8 cellular contexts compared by ENCODE assay signal in the genomic region with DNA sequence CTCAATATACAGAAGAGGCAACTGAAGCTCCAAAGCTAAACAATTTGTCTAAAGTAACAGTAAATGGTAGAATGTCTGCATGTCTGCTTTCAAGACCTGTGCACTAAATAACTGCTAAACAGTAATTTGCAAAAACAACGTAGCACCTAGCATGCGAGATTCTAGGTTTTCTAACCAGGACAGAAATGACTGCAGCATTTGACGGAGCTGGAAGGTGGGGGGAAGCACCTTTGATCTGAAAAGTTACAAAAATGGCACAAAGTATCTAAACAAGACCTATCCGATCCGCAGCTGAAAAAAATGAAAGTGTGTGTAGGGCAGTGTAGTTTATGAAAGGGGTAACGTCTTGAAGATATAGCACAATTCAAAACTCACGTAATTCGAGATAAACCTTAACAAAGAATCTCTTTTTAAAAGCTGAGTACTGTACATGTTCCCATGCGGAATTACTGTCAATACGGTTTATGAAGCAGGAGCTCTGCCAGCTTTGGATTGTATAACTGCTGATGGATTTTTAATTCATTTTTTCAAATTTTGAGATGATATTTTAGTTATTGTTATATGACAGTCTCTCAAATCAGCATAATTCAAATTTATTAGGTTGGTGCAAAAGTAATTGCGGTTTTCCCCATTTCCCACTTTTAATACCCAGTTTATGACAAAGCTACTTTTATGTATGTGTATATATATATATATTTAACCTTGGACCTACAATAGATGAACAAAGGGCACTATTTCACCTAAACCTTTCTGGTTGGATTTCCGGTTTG. TPM values are rescaled to one million over a fixed set of nuclear protein-coding genes. Genes with fewer than 3 reads are reported as not detected.
DNase-seq lines count a peak whose midpoint lies in the region; ATAC-seq, FAIRE-seq and TF ChIP-seq lines count a peak whose summit lies in the region.

No MANE protein-coding gene starts in this region.

- TF ChIP-seq CTCF in GM23338 (conservative IDR thresholded peaks at IDR 0.05; ENCODE audit: low read depth in 2 of 2): no peak
- TF ChIP-seq CTCF in SU-DHL-6 (IDR thresholded peaks at IDR 0.05; ENCODE audit: insufficient read depth, low read length, poor library complexity, severe bottlenecking): no peak
- no peak for TF ChIP-seq CTCF in fibroblast of villous mesenchyme (IDR thresholded peaks at IDR 0.05; ENCODE audit: insufficient read depth, low read depth, low read length)

- ATAC-seq in GM23338: no peak

- H3K27ac ChIP-seq in GM23338 (ENCODE audit: low read depth) (no peak overlapping the region), SU-DHL-6 (ENCODE audit: low read depth, low read length) (no peak overlapping the region), small intestine (ENCODE audit: low read depth in 1 of 2, low read length in 1 of 2) (peak overlapping the region; percentile 60 to 77)

- no peaks in the 10 kb centered on the region for H3K36me3 Mint-ChIP-seq in GM23338 (ENCODE audit: low read depth)

- peaks cover 4% of the 10 kb centered on the region; the same call in 1 of the 2 replicates for H3F3A ChIP-seq in GM23338 (replicated peaks; ENCODE audit: low read depth)
- H3F3A ChIP-seq in SU-DHL-6 (ENCODE audit: insufficient read depth): peaks cover 7% of the 10 kb centered on the region; the same call in 1 of the 2 replicates

- no peaks in the 10 kb centered on the region for H3K36me3 ChIP-seq in GM23338 (ENCODE audit: insufficient read depth)
- no peaks in the 10 kb centered on the region for H3K36me3 ChIP-seq in SU-DHL-6 (ENCODE audit: low read length)
- no peaks in the 10 kb centered on the region for H3K36me3 ChIP-seq in small intestine (ENCODE audit: control insufficient read depth in 2 of 2, insufficient read depth in 2 of 2, low read length in 2 of 2)

- no peak overlapping the region; the same call in 1 of the 2 replicates for H3K27ac Mint-ChIP-seq in GM23338

- no peak overlapping the region for H3K9ac ChIP-seq in SU-DHL-6 (ENCODE audit: low read length)

- H4K20me1 ChIP-seq in GM23338 (replicated peaks; ENCODE audit: insufficient read depth) (no peaks in the 10 kb centered on the region), SU-DHL-6 (ENCODE audit: low read depth, low read length) (no peaks in the 10 kb centered on the region)

- H2AFZ ChIP-seq in GM23338 (peak overlapping the region; percentile 86), SU-DHL-6 (ENCODE audit: low read depth, low read length, severe bottlenecking) (peak overlapping the region; percentile 44)

- H3K9me3 ChIP-seq in SU-DHL-6 (ENCODE audit: insufficient read depth, low read length) (no peaks in the 10 kb centered on the region), small intestine (ENCODE audit: control insufficient read depth, low read depth) (no peaks in the 10 kb centered on the region)

- H3K9me2 ChIP-seq in GM23338 (ENCODE audit: insufficient read depth) (no peaks in the 10 kb centered on the region), SU-DHL-6 (replicated peaks; ENCODE audit: insufficient read depth, low read length) (no peaks in the 10 kb centered on the region)

- no peak for FAIRE-seq in small intestine (lab: Jason Lieb, UNC)
- FAIRE-seq in GM19239 (lab: Jason Lieb, UNC): no peak

- no peaks in the 10 kb centered on the region; the same call in 2 of the 3 replicates for H3K9me3 Mint-ChIP-seq in GM23338

- H3K4me3 ChIP-seq in GM23338 (peak overlapping the region; percentile 69), SU-DHL-6 (ENCODE audit: insufficient read depth, low read length, poor library complexity, severe bottlenecking) (peak overlapping the region; percentile 61), fibroblast of villous mesenchyme (ENCODE audit: low read depth, low read length) (peak overlapping the region; percentile 64), small intestine (ENCODE audit: low read depth in 1 of 2, low read length in 2 of 2) (peak overlapping the region in 1 of 2 donors; percentile 50)

- DNase-seq in GM23338 (ENCODE audit: low spot score): no peak
- DNase-seq in fibroblast of villous mesenchyme (ENCODE audit: low read depth): no peak
- DNase-seq in small intestine: no peak
- DNase-seq in SIG-M5 treated with dmso at 0.1 percent for 504 hours (lab: John Stamatoyannopoulos, UW; ENCODE audit: unreplicated experiment): no peak
- no peak for DNase-seq in SIG-M5 (lab: John Stamatoyannopoulos, UW)
- no peak for DNase-seq in epidermal melanocyte (ENCODE audit: insufficient read length, low spot score)
- no peak for DNase-seq in GM19239 (ENCODE audit: insufficient read length, low spot score)

- 22 to 43% (median 37%) methylated on average over 12 of the region's 12 CpGs for WGBS in small intestine, 3 donors

- no peaks in the 10 kb centered on the region for H3K79me2 ChIP-seq in GM23338 (replicated peaks; ENCODE audit: insufficient read depth)
- no peaks in the 10 kb centered on the region for H3K79me2 ChIP-seq in SU-DHL-6 (ENCODE audit: insufficient read depth, low read length)

- H3K4me2 ChIP-seq in GM23338: peak overlapping the region; percentile 88
- peak overlapping the region; percentile 76 for H3K4me2 ChIP-seq in SU-DHL-6 (ENCODE audit: low read depth, low read length, poor library complexity, severe bottlenecking)

- H3K27me3 Mint-ChIP-seq in GM23338 (ENCODE audit: insufficient read depth, low read depth, poor library complexity): peaks cover 10% of the 10 kb centered on the region

- H3K4me1 ChIP-seq in GM23338 (ENCODE audit: insufficient read depth) (peaks cover 54% of the 10 kb centered on the region), small intestine (ENCODE audit: control insufficient read depth in 2 of 2, insufficient read depth in 1 of 2, low read depth in 1 of 2, low read length in 1 of 2) (peaks cover 0 to 6% of the 10 kb centered on the region in 2 donors)

- peak overlapping the region; percentile 79 for H3K4me3 Mint-ChIP-seq in GM23338

- H3K27me3 ChIP-seq in GM23338 (ENCODE audit: insufficient read depth): peaks cover 7% of the 10 kb centered on the region; the same call in 1 of the 2 replicates
- no peaks in the 10 kb centered on the region for H3K27me3 ChIP-seq in SU-DHL-6 (ENCODE audit: low read length)
- H3K27me3 ChIP-seq in small intestine (ENCODE audit: control insufficient read depth in 2 of 2, insufficient read depth in 2 of 2, low read length in 2 of 2): no peaks in the 10 kb centered on the region

- H3K4me1 Mint-ChIP-seq in GM23338: peaks cover 62% of the 10 kb centered on the region

TF ChIP-seq in GM23338, 12 proteins besides CTCF, POLR2A, EP300 and RAD21 (continues in another document):
- TF ChIP-seq ZNF331 (CRISPR knock-in tag; IDR thresholded peaks at IDR 0.05; ENCODE audit: low read depth) (no peak), CREB1 (CRISPR knock-in tag; IDR thresholded peaks at IDR 0.05; ENCODE audit: low read depth) (no peak), EZH2 (IDR thresholded peaks at IDR 0.05; ENCODE audit: low read depth, unreplicated experiment) (no peak)
- TF ChIP-seq, protein P1, sequence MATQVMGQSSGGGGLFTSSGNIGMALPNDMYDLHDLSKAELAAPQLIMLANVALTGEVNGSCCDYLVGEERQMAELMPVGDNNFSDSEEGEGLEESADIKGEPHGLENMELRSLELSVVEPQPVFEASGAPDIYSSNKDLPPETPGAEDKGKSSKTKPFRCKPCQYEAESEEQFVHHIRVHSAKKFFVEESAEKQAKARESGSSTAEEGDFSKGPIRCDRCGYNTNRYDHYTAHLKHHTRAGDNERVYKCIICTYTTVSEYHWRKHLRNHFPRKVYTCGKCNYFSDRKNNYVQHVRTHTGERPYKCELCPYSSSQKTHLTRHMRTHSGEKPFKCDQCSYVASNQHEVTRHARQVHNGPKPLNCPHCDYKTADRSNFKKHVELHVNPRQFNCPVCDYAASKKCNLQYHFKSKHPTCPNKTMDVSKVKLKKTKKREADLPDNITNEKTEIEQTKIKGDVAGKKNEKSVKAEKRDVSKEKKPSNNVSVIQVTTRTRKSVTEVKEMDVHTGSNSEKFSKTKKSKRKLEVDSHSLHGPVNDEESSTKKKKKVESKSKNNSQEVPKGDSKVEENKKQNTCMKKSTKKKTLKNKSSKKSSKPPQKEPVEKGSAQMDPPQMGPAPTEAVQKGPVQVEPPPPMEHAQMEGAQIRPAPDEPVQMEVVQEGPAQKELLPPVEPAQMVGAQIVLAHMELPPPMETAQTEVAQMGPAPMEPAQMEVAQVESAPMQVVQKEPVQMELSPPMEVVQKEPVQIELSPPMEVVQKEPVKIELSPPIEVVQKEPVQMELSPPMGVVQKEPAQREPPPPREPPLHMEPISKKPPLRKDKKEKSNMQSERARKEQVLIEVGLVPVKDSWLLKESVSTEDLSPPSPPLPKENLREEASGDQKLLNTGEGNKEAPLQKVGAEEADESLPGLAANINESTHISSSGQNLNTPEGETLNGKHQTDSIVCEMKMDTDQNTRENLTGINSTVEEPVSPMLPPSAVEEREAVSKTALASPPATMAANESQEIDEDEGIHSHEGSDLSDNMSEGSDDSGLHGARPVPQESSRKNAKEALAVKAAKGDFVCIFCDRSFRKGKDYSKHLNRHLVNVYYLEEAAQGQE (IDR thresholded peaks at IDR 0.05; ENCODE audit: unreplicated experiment): no peak

RNA-seq across cellular contexts. Expression of a gene that starts 1.1 kb away (rescaled TPM):
- 29.3 and 30.1 TPM in 2 replicates for total RNA-seq in GM23338 (2014; rRNA removed; shearing (Covaris generic))
- polyA plus RNA-seq in GM23338 (2016; fragmentation: Nextera tagmentation; extraction: Ambion mirVana) (21.8 and 24.1 TPM in 2 replicates), small intestine (10 to 100 TPM; 11.6 to 21.6 (median 18.1) TPM)
- total RNA-seq in fibroblast of villous mesenchyme: 80.7 and 109 TPM in 2 replicates

RNA-seq across cellular contexts. Expression of a gene that starts 53.8 kb away (rescaled TPM):
- 100 and 106 TPM in 2 replicates for total RNA-seq in GM23338 (2014; rRNA removed; shearing (Covaris generic))
- polyA plus RNA-seq in GM23338 (2016; fragmentation: Nextera tagmentation; extraction: Ambion mirVana) (67.0 and 90.1 TPM in 2 replicates), small intestine (10 to 100 TPM; 22.4 to 61.6 (median 32.7) TPM)
- total RNA-seq in fibroblast of villous mesenchyme: 210 and 260 TPM in 2 replicates

Comparison
In these comparisons a context has a peak if more than half of its experiments do, and no peak if none do; other contexts are left out.
1. H3K27ac ChIP-seq: peak in small intestine (2 of 2); none in GM23338 (single experiment) and SU-DHL-6 (single experiment).